ENCODE assay signal across 20 cellular contexts in the genomic region with DNA sequence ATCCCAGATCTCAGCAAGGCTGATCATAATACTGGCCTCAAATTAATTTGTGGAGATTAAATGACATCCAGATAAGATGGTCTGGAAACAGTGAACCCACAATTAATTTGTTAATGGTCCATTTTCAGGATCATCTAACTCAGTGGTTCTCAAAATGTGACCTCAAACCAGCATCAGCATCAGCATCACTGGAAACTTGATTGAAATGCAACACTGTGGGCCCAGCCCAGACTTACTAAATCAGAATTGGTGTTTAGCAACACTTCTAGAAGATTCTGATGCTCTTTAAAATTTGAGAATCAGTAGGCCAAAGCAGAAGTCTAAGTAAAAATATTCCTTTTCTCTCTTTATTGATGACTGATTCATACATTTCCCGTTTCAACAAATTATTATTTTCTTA. TPM values are rescaled to one million over a fixed set of nuclear protein-coding genes. Genes with fewer than 3 reads are reported as not detected.
A peak's percentile ranks its signal among the peaks of the same experiment; 100 is the strongest.
DNase-seq lines count a peak whose midpoint lies in the region; ATAC-seq and TF ChIP-seq lines count a peak whose summit lies in the region.
"Had no signal": no experiment of that assay in that cellular context is flagged by ENCODE, and none has a peak within 500 bp of the region (broad histone marks: within the 10 kb centered on the region; RNA-seq: fewer than 3 reads in every experiment).

No MANE protein-coding gene starts in this region.

- TF ChIP-seq POLR2A in esophagus muscularis mucosa (IDR thresholded peaks at IDR 0.05; ENCODE audit: low read depth), result no peak
- TF ChIP-seq POLR2A in gastrocnemius medialis (IDR thresholded peaks at IDR 0.05), result no peak
- TF ChIP-seq POLR2A in vagina (IDR thresholded peaks at IDR 0.05), result no peak

- TF ChIP-seq CTCF in esophagus muscularis mucosa (IDR thresholded peaks at IDR 0.05) (no peak), left ventricle myocardium inferior (IDR thresholded peaks at IDR 0.05; ENCODE audit: borderline replicate concordance) (no peak), gastrocnemius medialis (IDR thresholded peaks at IDR 0.05 in 4 of 5, conservative IDR thresholded peaks at IDR 0.05 in 1 of 5) (no peak), vagina (IDR thresholded peaks at IDR 0.05) (no peak)

- ATAC-seq in gastrocnemius medialis, result no peak
- ATAC-seq: HepG2, Panc1 had no signal

- no peak overlapping the region for H3K4me3 ChIP-seq in esophagus muscularis mucosa
- H3K4me3 ChIP-seq in left ventricle myocardium inferior, result no peak overlapping the region
- H3K4me3 ChIP-seq in gastrocnemius medialis, result no peak overlapping the region
- H3K4me3 ChIP-seq in vagina, result no peak overlapping the region

- H3K9me3 ChIP-seq in esophagus muscularis mucosa (no peaks in the 10 kb centered on the region), left ventricle myocardium inferior (replicated peaks) (no peaks in the 10 kb centered on the region), gastrocnemius medialis (no peaks in the 10 kb centered on the region), vagina (no peaks in the 10 kb centered on the region)
- H3K9me3 ChIP-seq: Caco-2 had no signal

- H3K36me3 ChIP-seq in esophagus muscularis mucosa (no peaks in the 10 kb centered on the region), left ventricle myocardium inferior (no peaks in the 10 kb centered on the region), gastrocnemius medialis (no peaks in the 10 kb centered on the region), vagina (no peaks in the 10 kb centered on the region)

- H3K4me1 ChIP-seq in esophagus muscularis mucosa, result peaks cover 0 to 19% (median 15%) of the 10 kb centered on the region in 4 donors
- peaks cover 14% of the 10 kb centered on the region for H3K4me1 ChIP-seq in left ventricle myocardium inferior
- no peaks in the 10 kb centered on the region for H3K4me1 ChIP-seq in gastrocnemius medialis
- peaks cover 14% of the 10 kb centered on the region for H3K4me1 ChIP-seq in vagina
- H3K4me1 ChIP-seq: Caco-2 had no signal

- in situ Hi-C loops in gastrocnemius medialis (cut with MboI; ENCODE audit: low sequenced_read_pairs in 4 of 4), result no loop called here

- DNase-seq in esophagus muscularis mucosa (ENCODE audit: extremely low spot score) (no peak), left ventricle myocardium inferior (no peak), gastrocnemius medialis (no peak), vagina (ENCODE audit: extremely low spot score in 2 of 2) (no peak), NCI-H345 (lab: John Stamatoyannopoulos, UW) (no peak), DMS79 treated with DMSO at 0.1 percent for 48 hours (lab: John Stamatoyannopoulos, UW) (no peak), NOMO-1 treated with dmso at 0.1 percent for 144 hours (lab: John Stamatoyannopoulos, UW; ENCODE audit: unreplicated experiment) (no peak)
- DNase-seq: ACHN, AML-193, Caco-2, DMS153, H7, KG1, NCI-H1092, NCI-H2081 treated with DMSO at 0.1 percent for 48 hours, NCI-H524, SHP77 treated with DMSO at 0.1 percent for 48 hours had no signal

- H3K27me3 ChIP-seq in esophagus muscularis mucosa (no peaks in the 10 kb centered on the region), left ventricle myocardium inferior (ENCODE audit: low read depth) (peaks cover 34% of the 10 kb centered on the region), gastrocnemius medialis (no peaks in the 10 kb centered on the region), vagina (no peaks in the 10 kb centered on the region)

- WGBS in esophagus muscularis mucosa, result 79% methylated on average over 1 of the region's 1 CpG

- no peak for TF ChIP-seq EP300 in esophagus muscularis mucosa (IDR thresholded peaks at IDR 0.05)

- intact Hi-C loops in esophagus muscularis mucosa (cut with DNase I), result no loop called here
- intact Hi-C loops in left ventricle myocardium inferior (cut with micrococcal nuclease), result no loop called here
- intact Hi-C loops in gastrocnemius medialis (cut with DNase I; ENCODE audit: low total_unique reads), result no loop called here
- intact Hi-C loops in vagina (cut with DNase I), result no loop called here

- H3K27ac ChIP-seq in esophagus muscularis mucosa (replicated peaks in 1 of 4) (peak overlapping the region; percentile 57 to 68 (median 64)), left ventricle myocardium inferior (replicated peaks) (peak overlapping the region; percentile 70), gastrocnemius medialis (peak overlapping the region; percentile 42 to 73 (median 59)), vagina (peak overlapping the region; percentile 76)

RNA-seq across cellular contexts. Expression of a gene that starts 10.7 kb away (rescaled TPM):
- total RNA-seq in esophagus muscularis mucosa, result not detected
- total RNA-seq in left ventricle myocardium inferior, result not detected
- not detected for total RNA-seq in gastrocnemius medialis
- not detected for total RNA-seq in vagina
- total RNA-seq: Caco-2, H7, HepG2, M059J had no signal

RNA-seq across cellular contexts. Expression of a gene that starts 17.4 kb away (rescaled TPM):
- total RNA-seq in esophagus muscularis mucosa, result not detected
- not detected for total RNA-seq in left ventricle myocardium inferior
- not detected for total RNA-seq in gastrocnemius medialis
- total RNA-seq in vagina, result not detected
- total RNA-seq: Caco-2, H7, HepG2 had no signal

RNA-seq across cellular contexts. Expression of a gene that starts 31.3 kb away (rescaled TPM):
- total RNA-seq in esophagus muscularis mucosa (not detected), left ventricle myocardium inferior (not detected), gastrocnemius medialis (not detected), vagina (not detected)
- total RNA-seq: Caco-2, H7, HepG2, M059J had no signal

RNA-seq across cellular contexts. Expression of a gene that starts 35.2 kb away (rescaled TPM):
- total RNA-seq in esophagus muscularis mucosa, result not detected
- not detected for total RNA-seq in left ventricle myocardium inferior
- total RNA-seq in gastrocnemius medialis, result not detected
- 184 TPM for total RNA-seq in vagina
- total RNA-seq: Caco-2, H7, HepG2, M059J had no signal

RNA-seq across cellular contexts. Expression of a gene that starts 49.5 kb away (rescaled TPM):
- total RNA-seq in esophagus muscularis mucosa (not detected), left ventricle myocardium inferior (not detected), gastrocnemius medialis (not detected), vagina (not detected)
- total RNA-seq: Caco-2, H7, HepG2, M059J had no signal
